ENCODE assay signal across 17 cellular contexts in the genomic region with DNA sequence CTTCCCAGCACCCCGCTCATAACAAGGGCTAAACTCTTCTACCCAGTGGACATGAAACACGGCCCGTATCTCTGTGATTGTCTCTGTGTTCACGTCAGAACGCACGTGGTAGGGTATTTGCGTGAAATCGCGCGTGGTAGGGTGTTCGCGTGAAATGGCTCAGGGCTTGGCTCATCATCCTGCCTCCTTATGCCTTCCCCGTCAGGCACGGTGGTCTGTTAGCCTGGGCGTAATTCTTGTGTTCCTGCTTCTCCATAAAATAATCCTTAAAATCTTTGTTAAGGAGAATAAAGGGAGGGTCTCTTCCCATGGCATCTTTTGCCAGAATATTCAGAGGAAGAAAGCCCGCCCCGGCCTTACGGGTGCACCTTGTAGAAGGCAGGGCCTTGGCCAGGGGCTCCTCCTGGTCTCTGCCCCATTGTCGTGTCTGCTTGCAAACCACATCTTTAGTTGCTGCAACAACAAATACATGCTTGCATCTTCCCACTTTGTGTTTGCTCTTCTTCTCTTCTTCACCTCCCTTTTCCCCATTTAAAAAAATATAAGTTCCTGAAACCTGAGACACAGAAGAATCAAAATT.
DNase-seq lines count a peak whose midpoint lies in the region; ATAC-seq and TF ChIP-seq lines count a peak whose summit lies in the region.
"Had no signal": no experiment of that assay in that cellular context is flagged by ENCODE, and none has a peak within 500 bp of the region (broad histone marks: within the 10 kb centered on the region; RNA-seq: fewer than 3 reads in every experiment).

No MANE protein-coding gene starts in this region.

- H3F3A ChIP-seq in PC-9 (ENCODE audit: insufficient read depth, low read depth), result no peaks in the 10 kb centered on the region

- H2BK12ac ChIP-seq in H9 (ENCODE audit: insufficient read length, low read depth, low read length), result peak overlapping the region; percentile 58

- no peak overlapping the region for H2BK15ac ChIP-seq in H9 (ENCODE audit: low read depth, low read length)

- H4K91ac ChIP-seq in H9 (ENCODE audit: insufficient read length, low read depth, low read length), result no peak overlapping the region

- no peak overlapping the region for H2BK20ac ChIP-seq in H9 (ENCODE audit: low read depth, low read length, poor library complexity, severe bottlenecking)

- no peak overlapping the region for H3K9ac ChIP-seq in H9 (ENCODE audit: extremely low read depth, insufficient read length, low read length)

- no peak overlapping the region for H3K4ac ChIP-seq in H9 (ENCODE audit: low read depth, low read length)

- H2BK120ac ChIP-seq in H9 (ENCODE audit: low read depth, low read length, poor library complexity, severe bottlenecking), result no peak overlapping the region

- BruUV-seq in PC-9 (replicated peaks; lab: Mats Ljungman, UMichigan), result no TSS peak

- 0 out of 2 replicates have a peak, but pooled peaks cover 2% of the 10 kb centered on the region for H3K27me3 Mint-ChIP-seq in H9 (ENCODE audit: low read depth)
- no peaks in the 10 kb centered on the region for H3K27me3 Mint-ChIP-seq in activated naive CD8-positive, alpha-beta T cell treated with anti-CD3 and anti-CD28 coated beads, Interleukin-2, amount 10 ng/mL, durations not matched to agents 7 days and 5 days

- peaks cover 51 to 75% of the 10 kb centered on the region in 2 experiments for H3K4me1 Mint-ChIP-seq in H9
- H3K4me1 Mint-ChIP-seq in activated naive CD8-positive, alpha-beta T cell treated with anti-CD3 and anti-CD28 coated beads, Interleukin-2, amount 10 ng/mL, durations not matched to agents 7 days and 5 days, result peaks cover 64% of the 10 kb centered on the region

- no peak overlapping the region for H4K8ac ChIP-seq in H9 (replicated peaks; ENCODE audit: insufficient read length, low read depth, low read length)

- ATAC-seq in activated naive CD8-positive, alpha-beta T cell treated with anti-CD3 and anti-CD28 coated beads, Interleukin-2, amount 10 ng/mL, durations not matched to agents 7 days and 5 days (ENCODE audit: low read depth), result no peak
- no peak for ATAC-seq in psoas muscle
- ATAC-seq: activated CD4-positive, CD25-positive, alpha-beta regulatory T cell treated with anti-CD3 and anti-CD28 coated beads, Interleukin-2, amount 50 U/mL, for 24 hours had no signal

- no peak overlapping the region for H3K4me2 ChIP-seq in H9 (ENCODE audit: insufficient read depth, insufficient read length, low read length)
- H3K4me2 ChIP-seq in PC-9, result no peak overlapping the region

- no peaks in the 10 kb centered on the region for H3K36me3 ChIP-seq in psoas muscle (ENCODE audit: insufficient read depth in 1 of 2, low read depth in 1 of 2)
- H3K36me3 ChIP-seq in PC-9 (ENCODE audit: low read depth), result no peaks in the 10 kb centered on the region

- peak; percentile 58 for DNase-seq in activated effector memory CD4-positive, alpha-beta T cell treated with anti-CD3 and anti-CD28 coated beads, Interleukin-2, amount 50 U/mL, for 16 hours
- DNase-seq in activated effector memory CD4-positive, alpha-beta T cell treated with Interleukin-2 at 50 U/mL for 16 hours, result no peak
- DNase-seq in H9 (no peak), psoas muscle (peak in 1 of 2 donors; percentile 12), PC-9 (no peak), hippocampal formation (lab: John Stamatoyannopoulos, UW) (no peak), GM20000 (ENCODE audit: low spot score) (no peak)
- no peak for DNase-seq in activated naive CD8-positive, alpha-beta T cell treated with anti-CD3 and anti-CD28 coated beads, Interleukin-2, amount 10 ng/mL, durations not matched to agents 7 days and 5 days
- DNase-seq: activated T-cell treated with anti-CD3 and anti-CD28 coated beads for 4 hours, foreskin melanocyte, NCI-H1417, NCI-H2171, NCI-H69, SIG-M5, T-helper 9 cell had no signal

- H3K4me3 Mint-ChIP-seq in H9, result no peak overlapping the region
- H3K4me3 Mint-ChIP-seq in activated naive CD8-positive, alpha-beta T cell treated with anti-CD3 and anti-CD28 coated beads, Interleukin-2, amount 10 ng/mL, durations not matched to agents 7 days and 5 days, result no peak overlapping the region

- no peak overlapping the region for H3K56ac ChIP-seq in H9 (ENCODE audit: insufficient read length, low read depth, low read length)

- CTCF ChIA-PET in PC-9 (lab: Charles Lee), result no interaction called here

- H4K20me1 ChIP-seq in H9 (ENCODE audit: control insufficient read depth, insufficient read depth, insufficient read length) (no peaks in the 10 kb centered on the region), PC-9 (ENCODE audit: insufficient read depth) (no peaks in the 10 kb centered on the region)

- H2AK5ac ChIP-seq in H9 (ENCODE audit: insufficient read length, low read length), result no peak overlapping the region

- WGBS in H9 (ENCODE audit: extremely low coverage, insufficient read length, low lambda C conversion rate), result no CpG with 5 or more reads among the region's 19 CpGs
- 93 to 97% (median 93%) methylated on average over 19 of the region's 19 CpGs for WGBS in psoas muscle, 3 donors

- no peaks in the 10 kb centered on the region for H3K23me2 ChIP-seq in H9 (ENCODE audit: insufficient read length, low read depth, low read length, poor library complexity, severe bottlenecking)

- no peak overlapping the region for H3K18ac ChIP-seq in H9 (ENCODE audit: insufficient read length, low read depth, low read length)

- TF ChIP-seq CTCF in H9 (conservative IDR thresholded peaks at IDR 0.05) (no peak), psoas muscle (IDR thresholded peaks at IDR 0.05) (no peak), PC-9 (conservative IDR thresholded peaks at IDR 0.05) (no peak), GM20000 (IDR thresholded peaks at IDR 0.05; ENCODE audit: extremely low read depth, missing control alignments) (no peak)

- H3K4me3 ChIP-seq in psoas muscle, result no peak overlapping the region
- no peak overlapping the region for H3K4me3 ChIP-seq in PC-9

- H3K27me3 ChIP-seq in H9 (ENCODE audit: insufficient read depth, low read length) (no peaks in the 10 kb centered on the region), psoas muscle (ENCODE audit: insufficient read depth in 3 of 3, low read length in 2 of 3) (no peaks in the 10 kb centered on the region), PC-9 (ENCODE audit: insufficient read depth, low read depth) (no peaks in the 10 kb centered on the region)

- no peak overlapping the region for H2AFZ ChIP-seq in H9 (ENCODE audit: low read length)
- no peak overlapping the region for H2AFZ ChIP-seq in PC-9

- H3K9me3 ChIP-seq in H9 (ENCODE audit: control insufficient read depth, low read depth, low read length), result no peaks in the 10 kb centered on the region
- no peaks in the 10 kb centered on the region for H3K9me3 ChIP-seq in psoas muscle
- no peaks in the 10 kb centered on the region for H3K9me3 ChIP-seq in PC-9 (ENCODE audit: insufficient read depth, low read depth)

- POLR2A ChIA-PET in activated naive CD8-positive, alpha-beta T cell treated with anti-CD3 and anti-CD28 coated beads, Interleukin-2, amount 10 ng/mL, durations not matched to agents 7 days and 5 days (lab: Charles Lee), result no interaction called here
- POLR2A ChIA-PET in PC-9 (lab: Charles Lee; ENCODE audit: unreplicated experiment), result no interaction called here

- H3K14ac ChIP-seq in H9 (ENCODE audit: insufficient read depth, low read length), result no peak overlapping the region

- H3K4me1 ChIP-seq in H9 (ENCODE audit: insufficient read depth, low read length) (peaks cover 6% of the 10 kb centered on the region; the same call in 1 of the 2 replicates), psoas muscle (peaks cover 41% of the 10 kb centered on the region), PC-9 (replicated peaks; ENCODE audit: insufficient read depth) (no peaks in the 10 kb centered on the region)

- H4K5ac ChIP-seq in H9 (ENCODE audit: insufficient read length, low read depth, low read length), result no peak overlapping the region

- H3K23ac ChIP-seq in H9 (ENCODE audit: insufficient read length, low read depth, low read length), result no peak overlapping the region

- no peaks in the 10 kb centered on the region for H3K79me1 ChIP-seq in H9 (ENCODE audit: insufficient read depth, low read depth, low read length, poor library complexity, severe bottlenecking)

- H2BK5ac ChIP-seq in H9 (ENCODE audit: insufficient read length, low read length), result no peak overlapping the region

- peaks cover 0 to 2% of the 10 kb centered on the region in 2 experiments; a peak in 2 of 5 replicates for H3K9me3 Mint-ChIP-seq in H9
- no peaks in the 10 kb centered on the region for H3K9me3 Mint-ChIP-seq in activated naive CD8-positive, alpha-beta T cell treated with anti-CD3 and anti-CD28 coated beads, Interleukin-2, amount 10 ng/mL, durations not matched to agents 7 days and 5 days
- H3K9me3 Mint-ChIP-seq: CD8-positive, alpha-beta memory T cell had no signal

- no peak overlapping the region for H3T11ph ChIP-seq in H9 (ENCODE audit: low read length)

- intact Hi-C loops in psoas muscle (cut with DNase I) (loop anchor here in 1 of 2 donors (10.0 kb wide), 1 partner anchor 450 kb away; no protein-coding TSS in a partner anchor), PC-9 (cut with micrococcal nuclease; ENCODE audit: unreplicated experiment) (no loop called here)

- H3K9me2 ChIP-seq in PC-9 (ENCODE audit: insufficient read depth), result no peaks in the 10 kb centered on the region

- H3K79me2 ChIP-seq in H9 (ENCODE audit: insufficient read depth, low read length), result no peaks in the 10 kb centered on the region
- no peaks in the 10 kb centered on the region for H3K79me2 ChIP-seq in PC-9 (ENCODE audit: low read depth)

- H3K27ac Mint-ChIP-seq in H9, result peak overlapping the region; percentile 48 to 64 (median 56); a peak in 4 of 7 replicates
- peak overlapping the region; percentile 56 for H3K27ac Mint-ChIP-seq in activated naive CD8-positive, alpha-beta T cell treated with anti-CD3 and anti-CD28 coated beads, Interleukin-2, amount 10 ng/mL, durations not matched to agents 7 days and 5 days

- H3K27ac ChIP-seq in H9 (ENCODE audit: insufficient read length, low read depth, low read length) (no peak overlapping the region), psoas muscle (peak overlapping the region; percentile 77), PC-9 (no peak overlapping the region)

- peaks cover 14 to 17% (median 15%) of the 10 kb centered on the region in 3 experiments; a peak in 6 of 7 replicates for H3K36me3 Mint-ChIP-seq in H9 (ENCODE audit: insufficient read depth in 1 of 3, low read depth in 3 of 3)
- H3K36me3 Mint-ChIP-seq in activated naive CD8-positive, alpha-beta T cell treated with anti-CD3 and anti-CD28 coated beads, Interleukin-2, amount 10 ng/mL, durations not matched to agents 7 days and 5 days, result peaks cover 25% of the 10 kb centered on the region
